24 cellular contexts compared by ENCODE assay signal in genomic region chr10:85784792-85785191, GRCh38.
"Had no signal": no experiment of that assay in that cellular context is flagged by ENCODE, and none has a peak within 500 bp of the region (broad histone marks: within the 10 kb centered on the region; RNA-seq: fewer than 3 reads in every experiment).

No MANE protein-coding gene starts in this region.

- DNase-seq: activated CD4-positive, alpha-beta memory T cell treated with anti-CD3 and anti-CD28 coated beads for 36 hours; activated CD4-positive, alpha-beta T cell treated with anti-CD3 and anti-CD28 coated beads, Interleukin-2, amount 10 ng/mL, durations not matched to agents 7 days and 5 days; activated CD4-positive, CD25-positive, alpha-beta regulatory T cell; activated CD8-positive, alpha-beta memory T cell treated with anti-CD3 and anti-CD28 coated beads for 24 hours; activated gamma-delta T cell; activated naive CD4-positive, alpha-beta T cell treated with anti-CD3 and anti-CD28 coated beads for 36 hours; activated T-cell treated with anti-CD3 and anti-CD28 coated beads, Interleukin-2, amount 50 U/mL, for 4 hours; amygdala; brain microvascular endothelial cell; cerebellar nuclear complex; NCI-H1092; NCI-H1417; NCI-H1694 treated with DMSO at 0.1 percent for 48 hours; NCI-H2029 treated with DMSO at 0.1 percent for 48 hours; NCI-H2171 treated with DMSO at 0.1 percent for 48 hours; NCI-H446; NCI-H524 treated with DMSO at 0.1 percent for 48 hours; NCI-H774; NK-92 treated with Interleukin-12 subunit alpha and Interleukin-12 subunit beta, amount 100 ng/mL, for 24 hours; Peyer's patch; Right ventricle myocardium superior; SJCRH30; SK-N-SH; T-helper 1 cell had no signal

- ATAC-seq: activated T-cell treated with anti-CD3 and anti-CD28 coated beads, Interleukin-2, amount 50 U/mL, for 4 hours had no signal
